In genomic region chr10:60978287-60979115, GRCh38 we compare ENCODE assay signal across 1 cellular context.
TF ChIP-seq lines count a peak whose summit lies in the region.

No MANE protein-coding gene starts in this region.

TF ChIP-seq in K562, 482 proteins besides CTCF, POLR2A, EP300 and RAD21 (continued from another document and continues in another):
- TF ChIP-seq, protein P1, sequence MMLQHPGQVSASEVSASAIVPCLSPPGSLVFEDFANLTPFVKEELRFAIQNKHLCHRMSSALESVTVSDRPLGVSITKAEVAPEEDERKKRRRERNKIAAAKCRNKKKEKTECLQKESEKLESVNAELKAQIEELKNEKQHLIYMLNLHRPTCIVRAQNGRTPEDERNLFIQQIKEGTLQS (IDR thresholded peaks at IDR 0.05), result peak; percentile 96
- TF ChIP-seq, protein P1 (CRISPR knock-in tag; conservative IDR thresholded peaks at IDR 0.05), result peak; percentile 85; the same call in 1 of the 2 replicates
- TF ChIP-seq HEY1 (CRISPR knock-in tag; IDR thresholded peaks at IDR 0.05; ENCODE audit: borderline replicate concordance) (peak; percentile 22; the same call in 1 of the 2 replicates), SRF (CRISPR knock-in tag; IDR thresholded peaks at IDR 0.05) (no peak), SOX6 (IDR thresholded peaks at IDR 0.05) (peak; percentile 99), EP400 (IDR thresholded peaks at IDR 0.05) (peak; percentile 56), SP1 (CRISPR knock-in tag; IDR thresholded peaks at IDR 0.05) (0 out of 2 replicates have a peak, but pooled peaks have one; percentile 37), PPARD (CRISPR knock-in tag; IDR thresholded peaks at IDR 0.05) (no peak), MECOM (CRISPR knock-in tag; IDR thresholded peaks at IDR 0.05) (peak; percentile 49; the same call in 1 of the 2 replicates), SMAD4 (CRISPR knock-in tag; conservative IDR thresholded peaks at IDR 0.05) (peak; percentile 87), EHMT2 (IDR thresholded peaks at IDR 0.05) (no peak), DDX20 (tag; IDR thresholded peaks at IDR 0.05; ENCODE audit: low read depth) (peak; percentile 78), ZSCAN29 (IDR thresholded peaks at IDR 0.05) (peak; percentile 88; the same call in 1 of the 2 replicates), ZNF584 (CRISPR knock-in tag; IDR thresholded peaks at IDR 0.05; ENCODE audit: low read depth) (0 out of 2 replicates have a peak, but pooled peaks have one; percentile 13), FOSL1 (tag; conservative IDR thresholded peaks at IDR 0.05) (peak; percentile 99), POLR2H (tag; IDR thresholded peaks at IDR 0.05; ENCODE audit: low read depth) (peak; percentile 56), MAFG (tag; conservative IDR thresholded peaks at IDR 0.05) (peak; percentile 93), LEF1 (IDR thresholded peaks at IDR 0.05) (peak; percentile 98), ZNF347 (CRISPR knock-in tag; IDR thresholded peaks at IDR 0.05; ENCODE audit: low read depth) (0 out of 2 replicates have a peak, but pooled peaks have one; percentile 36), DMBX1 (CRISPR knock-in tag; IDR thresholded peaks at IDR 0.05; ENCODE audit: borderline replicate concordance) (peak; percentile 64; the same call in 1 of the 2 replicates), SMARCA4 (IDR thresholded peaks at IDR 0.05) (peak; percentile 99), TCF3 (CRISPR knock-in tag; IDR thresholded peaks at IDR 0.05) (peak; percentile 93), ZNF592 (IDR thresholded peaks at IDR 0.05) (peak; percentile 91), SREBF1 (IDR thresholded peaks at IDR 0.05; ENCODE audit: borderline replicate concordance, low read depth, low read length) (no peak), MAFK (IDR thresholded peaks at IDR 0.05; ENCODE audit: low read length) (peak; percentile 83; the same call in 1 of the 2 replicates), FOS (IDR thresholded peaks at IDR 0.05; ENCODE audit: extremely low read depth, insufficient read length) (peak; percentile 76), FOXA3 (CRISPR knock-in tag; conservative IDR thresholded peaks at IDR 0.05 in 1 of 2, IDR thresholded peaks at IDR 0.05 in 1 of 2) (peak in 1 of 2 experiments; percentile 86; a peak in 2 of 4 replicates), MTA3 (IDR thresholded peaks at IDR 0.05; ENCODE audit: borderline replicate concordance) (peak; percentile 79), GTF2F1 (IDR thresholded peaks at IDR 0.05; ENCODE audit: low read depth, low read length) (no peak), ZBTB12 (CRISPR knock-in tag; IDR thresholded peaks at IDR 0.05) (peak; percentile 34; the same call in 1 of the 2 replicates), TEAD4 (IDR thresholded peaks at IDR 0.05; ENCODE audit: low read length) (peak; percentile 89), TEAD4 (CRISPR knock-in tag; IDR thresholded peaks at IDR 0.05; ENCODE audit: borderline replicate concordance) (no peak), MTA2 (IDR thresholded peaks at IDR 0.05; ENCODE audit: low read depth) (peak; percentile 90), BRD4 (IDR thresholded peaks at IDR 0.05) (peak; percentile 80; the same call in 1 of the 2 replicates), BHLHE40 (IDR thresholded peaks at IDR 0.05; ENCODE audit: low read length) (peak; percentile 97), SMARCC2 (IDR thresholded peaks at IDR 0.05; ENCODE audit: low read depth) (peak; percentile 96), POLR2B (IDR thresholded peaks at IDR 0.05; ENCODE audit: low read depth, partially characterized antibody) (no peak), CBFA2T3 (IDR thresholded peaks at IDR 0.05) (peak; percentile 97), NONO (IDR thresholded peaks at IDR 0.05; ENCODE audit: low read depth in 2 of 2, low read length in 1 of 2) (0 out of 4 replicates have a peak, but pooled peaks of 1 of the 2 experiments have one; percentile 18), CBFA2T2 (conservative IDR thresholded peaks at IDR 0.05) (peak; percentile 94), HSF4 (CRISPR knock-in tag; IDR thresholded peaks at IDR 0.05; ENCODE audit: borderline replicate concordance) (0 out of 2 replicates have a peak, but pooled peaks have one; percentile 45)
- TF ChIP-seq, protein P2, sequence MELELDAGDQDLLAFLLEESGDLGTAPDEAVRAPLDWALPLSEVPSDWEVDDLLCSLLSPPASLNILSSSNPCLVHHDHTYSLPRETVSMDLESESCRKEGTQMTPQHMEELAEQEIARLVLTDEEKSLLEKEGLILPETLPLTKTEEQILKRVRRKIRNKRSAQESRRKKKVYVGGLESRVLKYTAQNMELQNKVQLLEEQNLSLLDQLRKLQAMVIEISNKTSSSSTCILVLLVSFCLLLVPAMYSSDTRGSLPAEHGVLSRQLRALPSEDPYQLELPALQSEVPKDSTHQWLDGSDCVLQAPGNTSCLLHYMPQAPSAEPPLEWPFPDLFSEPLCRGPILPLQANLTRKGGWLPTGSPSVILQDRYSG (tag; conservative IDR thresholded peaks at IDR 0.05; ENCODE audit: low read depth), result peak; percentile 84
- TF ChIP-seq, protein P3, sequence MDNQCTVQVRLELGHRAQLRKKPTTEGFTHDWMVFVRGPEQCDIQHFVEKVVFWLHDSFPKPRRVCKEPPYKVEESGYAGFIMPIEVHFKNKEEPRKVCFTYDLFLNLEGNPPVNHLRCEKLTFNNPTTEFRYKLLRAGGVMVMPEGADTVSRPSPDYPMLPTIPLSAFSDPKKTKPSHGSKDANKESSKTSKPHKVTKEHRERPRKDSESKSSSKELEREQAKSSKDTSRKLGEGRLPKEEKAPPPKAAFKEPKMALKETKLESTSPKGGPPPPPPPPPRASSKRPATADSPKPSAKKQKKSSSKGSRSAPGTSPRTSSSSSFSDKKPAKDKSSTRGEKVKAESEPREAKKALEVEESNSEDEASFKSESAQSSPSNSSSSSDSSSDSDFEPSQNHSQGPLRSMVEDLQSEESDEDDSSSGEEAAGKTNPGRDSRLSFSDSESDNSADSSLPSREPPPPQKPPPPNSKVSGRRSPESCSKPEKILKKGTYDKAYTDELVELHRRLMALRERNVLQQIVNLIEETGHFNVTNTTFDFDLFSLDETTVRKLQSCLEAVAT (IDR thresholded peaks at IDR 0.05), result peak; percentile 23 to 63; a peak in 2 of 4 replicates
- TF ChIP-seq, protein P4, sequence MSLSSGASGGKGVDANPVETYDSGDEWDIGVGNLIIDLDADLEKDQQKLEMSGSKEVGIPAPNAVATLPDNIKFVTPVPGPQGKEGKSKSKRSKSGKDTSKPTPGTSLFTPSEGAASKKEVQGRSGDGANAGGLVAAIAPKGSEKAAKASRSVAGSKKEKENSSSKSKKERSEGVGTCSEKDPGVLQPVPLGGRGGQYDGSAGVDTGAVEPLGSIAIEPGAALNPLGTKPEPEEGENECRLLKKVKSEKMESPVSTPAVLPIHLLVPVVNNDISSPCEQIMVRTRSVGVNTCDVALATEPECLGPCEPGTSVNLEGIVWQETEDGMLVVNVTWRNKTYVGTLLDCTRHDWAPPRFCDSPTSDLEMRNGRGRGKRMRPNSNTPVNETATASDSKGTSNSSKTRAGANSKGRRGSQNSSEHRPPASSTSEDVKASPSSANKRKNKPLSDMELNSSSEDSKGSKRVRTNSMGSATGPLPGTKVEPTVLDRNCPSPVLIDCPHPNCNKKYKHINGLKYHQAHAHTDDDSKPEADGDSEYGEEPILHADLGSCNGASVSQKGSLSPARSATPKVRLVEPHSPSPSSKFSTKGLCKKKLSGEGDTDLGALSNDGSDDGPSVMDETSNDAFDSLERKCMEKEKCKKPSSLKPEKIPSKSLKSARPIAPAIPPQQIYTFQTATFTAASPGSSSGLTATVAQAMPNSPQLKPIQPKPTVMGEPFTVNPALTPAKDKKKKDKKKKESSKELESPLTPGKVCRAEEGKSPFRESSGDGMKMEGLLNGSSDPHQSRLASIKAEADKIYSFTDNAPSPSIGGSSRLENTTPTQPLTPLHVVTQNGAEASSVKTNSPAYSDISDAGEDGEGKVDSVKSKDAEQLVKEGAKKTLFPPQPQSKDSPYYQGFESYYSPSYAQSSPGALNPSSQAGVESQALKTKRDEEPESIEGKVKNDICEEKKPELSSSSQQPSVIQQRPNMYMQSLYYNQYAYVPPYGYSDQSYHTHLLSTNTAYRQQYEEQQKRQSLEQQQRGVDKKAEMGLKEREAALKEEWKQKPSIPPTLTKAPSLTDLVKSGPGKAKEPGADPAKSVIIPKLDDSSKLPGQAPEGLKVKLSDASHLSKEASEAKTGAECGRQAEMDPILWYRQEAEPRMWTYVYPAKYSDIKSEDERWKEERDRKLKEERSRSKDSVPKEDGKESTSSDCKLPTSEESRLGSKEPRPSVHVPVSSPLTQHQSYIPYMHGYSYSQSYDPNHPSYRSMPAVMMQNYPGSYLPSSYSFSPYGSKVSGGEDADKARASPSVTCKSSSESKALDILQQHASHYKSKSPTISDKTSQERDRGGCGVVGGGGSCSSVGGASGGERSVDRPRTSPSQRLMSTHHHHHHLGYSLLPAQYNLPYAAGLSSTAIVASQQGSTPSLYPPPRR (CRISPR knock-in tag; IDR thresholded peaks at IDR 0.05; ENCODE audit: borderline replicate concordance), result no peak
- TF ChIP-seq, protein P5, sequence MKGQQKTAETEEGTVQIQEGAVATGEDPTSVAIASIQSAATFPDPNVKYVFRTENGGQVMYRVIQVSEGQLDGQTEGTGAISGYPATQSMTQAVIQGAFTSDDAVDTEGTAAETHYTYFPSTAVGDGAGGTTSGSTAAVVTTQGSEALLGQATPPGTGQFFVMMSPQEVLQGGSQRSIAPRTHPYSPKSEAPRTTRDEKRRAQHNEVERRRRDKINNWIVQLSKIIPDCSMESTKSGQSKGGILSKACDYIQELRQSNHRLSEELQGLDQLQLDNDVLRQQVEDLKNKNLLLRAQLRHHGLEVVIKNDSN (CRISPR knock-in tag; IDR thresholded peaks at IDR 0.05), result no peak
- TF ChIP-seq, protein P6, sequence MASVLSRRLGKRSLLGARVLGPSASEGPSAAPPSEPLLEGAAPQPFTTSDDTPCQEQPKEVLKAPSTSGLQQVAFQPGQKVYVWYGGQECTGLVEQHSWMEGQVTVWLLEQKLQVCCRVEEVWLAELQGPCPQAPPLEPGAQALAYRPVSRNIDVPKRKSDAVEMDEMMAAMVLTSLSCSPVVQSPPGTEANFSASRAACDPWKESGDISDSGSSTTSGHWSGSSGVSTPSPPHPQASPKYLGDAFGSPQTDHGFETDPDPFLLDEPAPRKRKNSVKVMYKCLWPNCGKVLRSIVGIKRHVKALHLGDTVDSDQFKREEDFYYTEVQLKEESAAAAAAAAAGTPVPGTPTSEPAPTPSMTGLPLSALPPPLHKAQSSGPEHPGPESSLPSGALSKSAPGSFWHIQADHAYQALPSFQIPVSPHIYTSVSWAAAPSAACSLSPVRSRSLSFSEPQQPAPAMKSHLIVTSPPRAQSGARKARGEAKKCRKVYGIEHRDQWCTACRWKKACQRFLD (CRISPR knock-in tag; IDR thresholded peaks at IDR 0.05), result peak; percentile 61; the same call in 1 of the 2 replicates
